Comparison of ENCODE assay signal across 8 cellular contexts in genomic region chr20:25987073-25987927, GRCh38.
DNase-seq lines count a peak whose midpoint lies in the region; ATAC-seq, FAIRE-seq and TF ChIP-seq lines count a peak whose summit lies in the region.

No MANE protein-coding gene starts in this region.

- H4K20me1 ChIP-seq in smooth muscle cell (ENCODE audit: low read depth), result no peaks in the 10 kb centered on the region

- DNase-seq in GM12892 (ENCODE audit: insufficient read length) (peak; percentile 44), NCI-H748 (lab: John Stamatoyannopoulos, UW; ENCODE audit: unreplicated experiment) (peak; percentile 91), heart right ventricle (peak; percentile 51 to 60), smooth muscle cell (lab: John Stamatoyannopoulos, UW; ENCODE audit: unreplicated experiment) (peak; percentile 28), prostate gland (ENCODE audit: low spot score) (no peak), GOT3 (lab: John Stamatoyannopoulos, UW) (no peak)
- DNase-seq in activated effector memory CD4-positive, alpha-beta T cell treated with anti-CD3 and anti-CD28 coated beads, Interleukin-2, amount 50 U/mL, for 16 hours, result peak; percentile 83

- H3K27me3 ChIP-seq in heart right ventricle (peaks cover 0 to 3% (median 0%) of the 10 kb centered on the region in 7 donors), smooth muscle cell (ENCODE audit: low read depth) (no peaks in the 10 kb centered on the region), prostate gland (replicated peaks; ENCODE audit: insufficient read depth) (no peaks in the 10 kb centered on the region)

- H3K36me3 ChIP-seq in heart right ventricle (no peaks in the 10 kb centered on the region), smooth muscle cell (ENCODE audit: low read depth) (no peaks in the 10 kb centered on the region), prostate gland (no peaks in the 10 kb centered on the region)

- H3K27ac ChIP-seq in heart right ventricle, result no peak overlapping the region
- no peak overlapping the region for H3K27ac ChIP-seq in smooth muscle cell (ENCODE audit: low read depth)
- H3K27ac ChIP-seq in prostate gland, result no peak overlapping the region

- TF ChIP-seq CTCF in heart right ventricle (IDR thresholded peaks at IDR 0.05), result peak in 8 of 9 donors; percentile 15 to 60 (median 42)
- peak; percentile 21 for TF ChIP-seq CTCF in smooth muscle cell (IDR thresholded peaks at IDR 0.05; ENCODE audit: borderline replicate concordance, insufficient read depth, poor library complexity, severe bottlenecking)
- no peak for TF ChIP-seq CTCF in prostate gland (IDR thresholded peaks at IDR 0.05)

- H3K4me2 ChIP-seq in smooth muscle cell, result peak overlapping the region; percentile 63

- ATAC-seq in HG02840 (IDR thresholded peaks at IDR 0.05; ENCODE audit: low FRiP score, unreplicated experiment) (peak; percentile 60), heart right ventricle (peak; percentile 48 to 86 (median 71))

- no peak overlapping the region for H3K9ac ChIP-seq in smooth muscle cell (ENCODE audit: low read depth)

- FAIRE-seq in GM12892 (lab: Jason Lieb, UNC), result peak; percentile 71

- intact Hi-C loops in heart right ventricle (cut with DNase I), result no loop called here
- intact Hi-C loops in prostate gland (cut with DNase I), result no loop called here

- peak overlapping the region; percentile 82 for H2AFZ ChIP-seq in smooth muscle cell (ENCODE audit: low read depth)

- H3K4me3 ChIP-seq in heart right ventricle, result peak overlapping the region in 9 of 10 donors; percentile 8 to 57 (median 48)
- peak overlapping the region; percentile 32 for H3K4me3 ChIP-seq in smooth muscle cell
- H3K4me3 ChIP-seq in prostate gland, result no peak overlapping the region

- TF ChIP-seq POLR2A in GM12892 (IDR thresholded peaks at IDR 0.05; ENCODE audit: low read depth, low read length), result no peak
- no peak for TF ChIP-seq POLR2A in prostate gland (IDR thresholded peaks at IDR 0.05)

- peaks cover 0 to 11% (median 0%) of the 10 kb centered on the region in 9 donors for H3K4me1 ChIP-seq in heart right ventricle
- no peaks in the 10 kb centered on the region for H3K4me1 ChIP-seq in smooth muscle cell (ENCODE audit: low read depth)
- H3K4me1 ChIP-seq in prostate gland (replicated peaks), result no peaks in the 10 kb centered on the region

- H3K79me2 ChIP-seq in smooth muscle cell (ENCODE audit: low read depth), result no peaks in the 10 kb centered on the region

- H3F3A ChIP-seq in smooth muscle cell (ENCODE audit: low read depth), result no peaks in the 10 kb centered on the region

- H3K9me3 ChIP-seq in heart right ventricle (no peaks in the 10 kb centered on the region), smooth muscle cell (replicated peaks; ENCODE audit: low read depth) (no peaks in the 10 kb centered on the region), prostate gland (no peaks in the 10 kb centered on the region)

- WGBS in heart right ventricle, 2 donors, result 18 to 22% methylated on average over 43 to 46 of the region's 46 CpGs
- WGBS in smooth muscle cell (ENCODE audit: low lambda C conversion rate), result 59% methylated on average over 45 of the region's 46 CpGs
- WGBS in prostate gland, result 31% methylated on average over 28 of the region's 46 CpGs

Comparison
In these comparisons a context has a peak if more than half of its experiments do, and no peak if none do; other contexts are left out.
1. DNase-seq: peak in GM12892 (single experiment), NCI-H748 (single experiment), activated effector memory CD4-positive, alpha-beta T cell treated with anti-CD3 and anti-CD28 coated beads, Interleukin-2, amount 50 U/mL, for 16 hours (single experiment), heart right ventricle (2 of 2) and smooth muscle cell (single experiment); none in prostate gland (single experiment) and GOT3 (single experiment).
2. H3K4me3 ChIP-seq: peak in heart right ventricle (9 of 10) and smooth muscle cell (single experiment); none in prostate gland (0 of 2).
3. CTCF ChIP-seq: peak in heart right ventricle (8 of 9) and smooth muscle cell (single experiment); none in prostate gland (0 of 4).